Comparison of ENCODE assay signal across 10 cellular contexts in the genomic region with DNA sequence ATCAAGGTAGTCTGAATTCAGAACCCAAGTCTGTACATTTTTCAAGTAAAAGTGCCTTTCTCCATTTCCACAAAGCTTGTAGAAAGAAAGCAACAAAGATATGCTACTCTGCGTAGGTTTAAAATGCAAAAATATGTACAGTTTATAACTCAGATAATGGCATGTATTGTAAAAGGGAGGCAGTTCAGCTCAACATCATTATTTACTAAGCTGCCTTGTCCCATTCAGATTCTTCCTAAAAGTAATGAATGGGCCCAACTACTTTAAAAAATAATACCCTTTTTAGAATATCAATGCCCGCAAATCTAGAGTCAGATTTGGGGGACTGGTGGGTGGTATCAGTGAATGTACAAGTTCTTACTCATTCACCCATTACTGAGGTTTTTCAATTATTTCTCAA.
"Had no signal": no experiment of that assay in that cellular context is flagged by ENCODE, and none has a peak within 500 bp of the region (broad histone marks: within the 10 kb centered on the region; RNA-seq: fewer than 3 reads in every experiment).

No MANE protein-coding gene starts in this region.

- H3K4me3 ChIP-seq: left lung, ovary, skin epidermis, tibial nerve had no signal

- H3K27ac ChIP-seq: skin epidermis, WERI-Rb-1 had no signal

- H3K36me3 ChIP-seq: ovary had no signal

- ATAC-seq: left lung had no signal

- H3K27me3 ChIP-seq: left lung, ovary, tibial nerve had no signal

- DNase-seq: activated CD4-positive, alpha-beta T cell treated with anti-CD3 and anti-CD28 coated beads for 48 hours; activated naive CD4-positive, alpha-beta T cell treated with Interleukin-2 at 50 U/mL for 16 hours; endodermal cell; islet precursor cell; left lung; ovary; T1000; WERI-Rb-1 had no signal

- H3K9me3 ChIP-seq: left lung, ovary, tibial nerve had no signal
